12 cellular contexts compared by ENCODE assay signal in genomic region chr14:24315807-24316596, GRCh38. TPM values are rescaled to one million over a fixed set of nuclear protein-coding genes. Genes with fewer than 3 reads are reported as not detected.
A peak's percentile ranks its signal among the peaks of the same experiment; 100 is the strongest.
DNase-seq lines count a peak whose midpoint lies in the region; ATAC-seq and TF ChIP-seq lines count a peak whose summit lies in the region.
"Had no signal": no experiment of that assay in that cellular context is flagged by ENCODE, and none has a peak within 500 bp of the region (broad histone marks: within the 10 kb centered on the region; RNA-seq: fewer than 3 reads in every experiment).

No MANE protein-coding gene starts in this region.

- H2BK120ac ChIP-seq in mesendoderm (ENCODE audit: low read depth, low read length) = no peak overlapping the region

- no peak overlapping the region for H2BK5ac ChIP-seq in mesendoderm (ENCODE audit: low read length)

- H3K79me2 ChIP-seq in mesendoderm (ENCODE audit: control insufficient read depth, insufficient read depth, low read length) (no peaks in the 10 kb centered on the region), smooth muscle cell (ENCODE audit: low read depth) (no peaks in the 10 kb centered on the region)

- peak overlapping the region; percentile 79 for H3K56ac ChIP-seq in mesendoderm (ENCODE audit: low read length)

- peak; percentile 3 for TF ChIP-seq CTCF in epithelial cell of proximal tubule (conservative IDR thresholded peaks at IDR 0.05; ENCODE audit: low read depth, low read length)
- peak in 2 of 4 experiments; percentile 21 to 24 for TF ChIP-seq CTCF in uterus (IDR thresholded peaks at IDR 0.05)
- TF ChIP-seq CTCF in smooth muscle cell (IDR thresholded peaks at IDR 0.05; ENCODE audit: borderline replicate concordance, insufficient read depth, poor library complexity, severe bottlenecking) = no peak

- intact Hi-C loops in uterus (cut with DNase I; ENCODE audit: low total_unique reads) = no loop called here

- TF ChIP-seq POLR2A in uterus (IDR thresholded peaks at IDR 0.05) = no peak

- no peak overlapping the region for H3K18ac ChIP-seq in mesendoderm (ENCODE audit: low read length)

- H3K9ac ChIP-seq in mesendoderm (ENCODE audit: low read length) = peak overlapping the region; percentile 38
- H3K9ac ChIP-seq in smooth muscle cell (ENCODE audit: low read depth) = no peak overlapping the region

- H3K9me3 Mint-ChIP-seq in activated naive CD8-positive, alpha-beta T cell treated with anti-CD3 and anti-CD28 coated beads, Interleukin-2, amount 10 ng/mL, durations not matched to agents 7 days and 5 days = no peaks in the 10 kb centered on the region
- H3K9me3 Mint-ChIP-seq in activated naive CD8-positive, alpha-beta T cell treated with anti-CD3 and anti-CD28 coated beads for 36 hours = no peaks in the 10 kb centered on the region
- H3K9me3 Mint-ChIP-seq: stimulated activated naive B cell treated with anti-CD40 and anti-IgM and Interleukin-4, amounts not matched to agents 10 μg/mL and 1 μg/mL and 100 μg/mL, for 72 hours had no signal

- POLR2A ChIA-PET in activated naive CD8-positive, alpha-beta T cell treated with anti-CD3 and anti-CD28 coated beads, Interleukin-2, amount 10 ng/mL, durations not matched to agents 7 days and 5 days (lab: Charles Lee) = no interaction called here

- peak overlapping the region; percentile 66 for H3K23ac ChIP-seq in mesendoderm (ENCODE audit: low read length)

- H3K36me3 ChIP-seq in mesendoderm (ENCODE audit: control insufficient read depth, insufficient read depth, low read length) (peaks cover 1% of the 10 kb centered on the region), uterus (no peaks in the 10 kb centered on the region), smooth muscle cell (ENCODE audit: low read depth) (no peaks in the 10 kb centered on the region)

- H3K27me3 Mint-ChIP-seq in activated naive CD8-positive, alpha-beta T cell treated with anti-CD3 and anti-CD28 coated beads, Interleukin-2, amount 10 ng/mL, durations not matched to agents 7 days and 5 days = peaks cover 12% of the 10 kb centered on the region
- no peaks in the 10 kb centered on the region for H3K27me3 Mint-ChIP-seq in activated naive CD8-positive, alpha-beta T cell treated with anti-CD3 and anti-CD28 coated beads for 36 hours

- H3K4me2 ChIP-seq in mesendoderm (ENCODE audit: low read length) (no peak overlapping the region), smooth muscle cell (no peak overlapping the region)

- no peaks in the 10 kb centered on the region for H3K27me3 ChIP-seq in mesendoderm (ENCODE audit: insufficient read depth, low read length, poor library complexity)
- no peaks in the 10 kb centered on the region for H3K27me3 ChIP-seq in uterus
- no peaks in the 10 kb centered on the region for H3K27me3 ChIP-seq in smooth muscle cell (ENCODE audit: low read depth)

- peak overlapping the region; percentile 4 for H3K4ac ChIP-seq in mesendoderm (ENCODE audit: low read depth, low read length)

- no peak overlapping the region for H2BK15ac ChIP-seq in mesendoderm (replicated peaks; ENCODE audit: low read depth)

- WGBS in mesendoderm (ENCODE audit: extremely low coverage, insufficient coverage, low lambda C conversion rate) = no CpG with 5 or more reads among the region's 70 CpGs
- WGBS in smooth muscle cell (ENCODE audit: low lambda C conversion rate) = 88% methylated on average over 69 of the region's 70 CpGs

- peaks cover 46% of the 10 kb centered on the region for H3K4me1 Mint-ChIP-seq in activated naive CD8-positive, alpha-beta T cell treated with anti-CD3 and anti-CD28 coated beads, Interleukin-2, amount 10 ng/mL, durations not matched to agents 7 days and 5 days
- peaks cover 46% of the 10 kb centered on the region for H3K4me1 Mint-ChIP-seq in activated naive CD8-positive, alpha-beta T cell treated with anti-CD3 and anti-CD28 coated beads for 36 hours

- H3K27ac ChIP-seq in mesendoderm (ENCODE audit: low read depth, low read length) (no peak overlapping the region), uterus (peak overlapping the region; percentile 6 to 48), smooth muscle cell (ENCODE audit: low read depth) (no peak overlapping the region)

- no peak for ATAC-seq in activated naive CD8-positive, alpha-beta T cell treated with anti-CD3 and anti-CD28 coated beads, Interleukin-2, amount 10 ng/mL, durations not matched to agents 7 days and 5 days (ENCODE audit: low read depth)
- ATAC-seq: stimulated activated naive B cell treated with anti-CD40 and anti-IgM and Interleukin-4, amounts not matched to agents 10 μg/mL and 1 μg/mL and 100 μg/mL, for 72 hours had no signal

- peaks cover 19% of the 10 kb centered on the region for H3K36me3 Mint-ChIP-seq in activated naive CD8-positive, alpha-beta T cell treated with anti-CD3 and anti-CD28 coated beads, Interleukin-2, amount 10 ng/mL, durations not matched to agents 7 days and 5 days
- peaks cover 18% of the 10 kb centered on the region for H3K36me3 Mint-ChIP-seq in activated naive CD8-positive, alpha-beta T cell treated with anti-CD3 and anti-CD28 coated beads for 36 hours

- H3F3A ChIP-seq in smooth muscle cell (ENCODE audit: low read depth) = no peaks in the 10 kb centered on the region

- no peak for DNase-seq in activated naive CD8-positive, alpha-beta T cell treated with anti-CD3 and anti-CD28 coated beads, Interleukin-2, amount 10 ng/mL, durations not matched to agents 7 days and 5 days
- no peak for DNase-seq in activated naive CD8-positive, alpha-beta T cell treated with anti-CD3 and anti-CD28 coated beads for 36 hours
- DNase-seq in epithelial cell of proximal tubule (ENCODE audit: low read depth) = no peak
- DNase-seq in mesendoderm = peak; percentile 57
- DNase-seq in uterus = peak in 1 of 2 donors; percentile 47
- DNase-seq in AML-193 (lab: John Stamatoyannopoulos, UW) = no peak
- no peak for DNase-seq in smooth muscle cell (lab: John Stamatoyannopoulos, UW; ENCODE audit: unreplicated experiment)
- no peak for DNase-seq in T1000 (lab: John Stamatoyannopoulos, UW)
- DNase-seq: nucleus accumbens; stimulated activated naive B cell treated with anti-CD40 and anti-IgM and Interleukin-4, amounts not matched to agents 10 μg/mL and 1 μg/mL and 100 μg/mL, for 72 hours; SW 1271 had no signal

- no peak overlapping the region for H2AFZ ChIP-seq in smooth muscle cell (ENCODE audit: low read depth)

- H3K4me3 ChIP-seq in epithelial cell of proximal tubule (ENCODE audit: low read depth, low read length) = no peak overlapping the region
- H3K4me3 ChIP-seq in mesendoderm (ENCODE audit: low read length) = no peak overlapping the region
- no peak overlapping the region for H3K4me3 ChIP-seq in uterus
- no peak overlapping the region for H3K4me3 ChIP-seq in smooth muscle cell

- peak overlapping the region; percentile 17 for H3K27ac Mint-ChIP-seq in activated naive CD8-positive, alpha-beta T cell treated with anti-CD3 and anti-CD28 coated beads, Interleukin-2, amount 10 ng/mL, durations not matched to agents 7 days and 5 days
- no peak overlapping the region for H3K27ac Mint-ChIP-seq in activated naive CD8-positive, alpha-beta T cell treated with anti-CD3 and anti-CD28 coated beads for 36 hours
- H3K27ac Mint-ChIP-seq: B cell; stimulated activated naive B cell treated with anti-CD40 and anti-IgM and Interleukin-4, amounts not matched to agents 10 μg/mL and 1 μg/mL and 100 μg/mL, for 72 hours had no signal

- H4K5ac ChIP-seq in mesendoderm (ENCODE audit: low read length) = no peak overlapping the region

- no peaks in the 10 kb centered on the region for H4K20me1 ChIP-seq in smooth muscle cell (ENCODE audit: low read depth)

- H3K4me1 ChIP-seq in mesendoderm (ENCODE audit: control insufficient read depth, low read depth, low read length) (peaks cover 12% of the 10 kb centered on the region), uterus (peaks cover 0 to 10% of the 10 kb centered on the region in 2 donors), smooth muscle cell (ENCODE audit: low read depth) (no peaks in the 10 kb centered on the region)

- H3K9me3 ChIP-seq in uterus (no peaks in the 10 kb centered on the region), smooth muscle cell (replicated peaks; ENCODE audit: low read depth) (no peaks in the 10 kb centered on the region)

- H3K4me3 Mint-ChIP-seq in activated naive CD8-positive, alpha-beta T cell treated with anti-CD3 and anti-CD28 coated beads, Interleukin-2, amount 10 ng/mL, durations not matched to agents 7 days and 5 days = no peak overlapping the region
- no peak overlapping the region for H3K4me3 Mint-ChIP-seq in activated naive CD8-positive, alpha-beta T cell treated with anti-CD3 and anti-CD28 coated beads for 36 hours
- H3K4me3 Mint-ChIP-seq: B cell; stimulated activated naive B cell treated with anti-CD40 and anti-IgM and Interleukin-4, amounts not matched to agents 10 μg/mL and 1 μg/mL and 100 μg/mL, for 72 hours had no signal

- no peak overlapping the region for H2AK5ac ChIP-seq in mesendoderm (ENCODE audit: low read length)

- no peaks in the 10 kb centered on the region for H3K79me1 ChIP-seq in mesendoderm (ENCODE audit: low read length)

- H4K8ac ChIP-seq in mesendoderm (ENCODE audit: low read depth, low read length) = no peak overlapping the region

RNA-seq across cellular contexts. Expression of gene LTB4R, which starts 4.7 kb away (rescaled TPM):
- total RNA-seq in activated naive CD8-positive, alpha-beta T cell treated with anti-CD3 and anti-CD28 coated beads, Interleukin-2, amount 10 ng/mL, durations not matched to agents 7 days and 5 days = 10 to 100 TPM; 27.0 to 27.8 TPM
- 10 to 100 TPM in 1 of 2 experiments, 1 to 10 TPM in 1; 9.3 to 10.3 TPM for total RNA-seq in activated naive CD8-positive, alpha-beta T cell treated with anti-CD3 and anti-CD28 coated beads for 36 hours
- total RNA-seq in epithelial cell of proximal tubule (0.06 and 4.0 TPM in 2 replicates), uterus (10 to 100 TPM in 1 of 4 donors, 1 to 10 TPM in 3; 3.7 to 19.5 (median 5.6) TPM), smooth muscle cell (2.7 and 2.8 TPM in 2 replicates)
- polyA plus RNA-seq in mesendoderm (2013, experiment 1 of 2) = 4.5 TPM
- 4.4 TPM for polyA plus RNA-seq in mesendoderm (2013, experiment 2 of 2)
- polyA plus RNA-seq in smooth muscle cell = 1.6 and 3.2 TPM in 2 replicates

RNA-seq across cellular contexts. Expression of gene LTB4R2, which starts 6.1 kb away (rescaled TPM):
- 10 to 100 TPM; 19.4 to 21.2 TPM for total RNA-seq in activated naive CD8-positive, alpha-beta T cell treated with anti-CD3 and anti-CD28 coated beads, Interleukin-2, amount 10 ng/mL, durations not matched to agents 7 days and 5 days
- 10 to 100 TPM; 11.5 TPM for total RNA-seq in activated naive CD8-positive, alpha-beta T cell treated with anti-CD3 and anti-CD28 coated beads for 36 hours
- 1.3 and 2.7 TPM in 2 replicates for total RNA-seq in epithelial cell of proximal tubule
- polyA plus RNA-seq in mesendoderm (2013, experiment 1 of 2) = 3.4 TPM
- polyA plus RNA-seq in mesendoderm (2013, experiment 2 of 2) = 3.2 TPM
- total RNA-seq in uterus = 1 to 10 TPM in 3 of 4 donors, not detected in 1; 1.0 to 7.1 (median 5.6) TPM
- 2.8 and 6.9 TPM in 2 replicates for total RNA-seq in smooth muscle cell
- polyA plus RNA-seq in smooth muscle cell = 0.70 and 2.4 TPM in 2 replicates

RNA-seq across cellular contexts. Expression of gene CIDEB, which starts 8.2 kb away (rescaled TPM):
- total RNA-seq in activated naive CD8-positive, alpha-beta T cell treated with anti-CD3 and anti-CD28 coated beads, Interleukin-2, amount 10 ng/mL, durations not matched to agents 7 days and 5 days = 10 to 100 TPM; 33.7 to 34.8 TPM
- total RNA-seq in activated naive CD8-positive, alpha-beta T cell treated with anti-CD3 and anti-CD28 coated beads for 36 hours = 1 to 10 TPM; 6.0 to 6.7 TPM
- total RNA-seq in epithelial cell of proximal tubule = 2.0 and 3.6 TPM in 2 replicates
- not detected for polyA plus RNA-seq in mesendoderm (2013, experiment 1 of 2)
- 0.03 TPM for polyA plus RNA-seq in mesendoderm (2013, experiment 2 of 2)
- total RNA-seq in uterus = 10 to 100 TPM in 2 of 4 donors, 1 to 10 TPM in 2; 1.3 to 25.5 (median 14.1) TPM
- not detected in 2 replicates for total RNA-seq in smooth muscle cell
- polyA plus RNA-seq in smooth muscle cell = 0.58 TPM in 1 of 2 replicates, not detected in the other

RNA-seq across cellular contexts. Expression of gene NOP9, which starts 16.4 kb away (rescaled TPM):
- 10 to 100 TPM; 28.7 to 31.1 TPM for total RNA-seq in activated naive CD8-positive, alpha-beta T cell treated with anti-CD3 and anti-CD28 coated beads, Interleukin-2, amount 10 ng/mL, durations not matched to agents 7 days and 5 days
- total RNA-seq in activated naive CD8-positive, alpha-beta T cell treated with anti-CD3 and anti-CD28 coated beads for 36 hours = 10 to 100 TPM; 40.9 to 45.0 TPM
- total RNA-seq in epithelial cell of proximal tubule (17.1 and 32.6 TPM in 2 replicates), uterus (10 to 100 TPM in 3 of 4 donors, 1 to 10 TPM in 1; 5.0 to 23.5 (median 22.5) TPM), smooth muscle cell (9.3 and 11.2 TPM in 2 replicates)
- polyA plus RNA-seq in mesendoderm (2013, experiment 1 of 2) = 14.9 TPM
- polyA plus RNA-seq in mesendoderm (2013, experiment 2 of 2) = 14.8 TPM
- polyA plus RNA-seq in smooth muscle cell = 2.7 and 3.3 TPM in 2 replicates

RNA-seq across cellular contexts. Expression of gene DHRS1, which starts 16.4 kb away (rescaled TPM):
- 10 to 100 TPM; 36.0 to 41.9 TPM for total RNA-seq in activated naive CD8-positive, alpha-beta T cell treated with anti-CD3 and anti-CD28 coated beads, Interleukin-2, amount 10 ng/mL, durations not matched to agents 7 days and 5 days
- 1 to 10 TPM; 7.4 to 8.6 TPM for total RNA-seq in activated naive CD8-positive, alpha-beta T cell treated with anti-CD3 and anti-CD28 coated beads for 36 hours
- 25.7 and 26.4 TPM in 2 replicates for total RNA-seq in epithelial cell of proximal tubule
- 5.7 TPM for polyA plus RNA-seq in mesendoderm (2013, experiment 1 of 2)
- 6.4 TPM for polyA plus RNA-seq in mesendoderm (2013, experiment 2 of 2)
- total RNA-seq in uterus = 10 to 100 TPM; 17.0 to 52.4 (median 37.7) TPM
- total RNA-seq in smooth muscle cell = 22.5 and 23.3 TPM in 2 replicates
- polyA plus RNA-seq in smooth muscle cell = 25.2 and 27.4 TPM in 2 replicates

Comparison
In these comparisons a context has a peak if more than half of its experiments do, and no peak if none do; other contexts are left out.
1. H3K27ac ChIP-seq: peak in uterus (2 of 2); none in mesendoderm (single experiment) and smooth muscle cell (single experiment).